Comparison of ENCODE assay signal across 8 cellular contexts in the genomic region with DNA sequence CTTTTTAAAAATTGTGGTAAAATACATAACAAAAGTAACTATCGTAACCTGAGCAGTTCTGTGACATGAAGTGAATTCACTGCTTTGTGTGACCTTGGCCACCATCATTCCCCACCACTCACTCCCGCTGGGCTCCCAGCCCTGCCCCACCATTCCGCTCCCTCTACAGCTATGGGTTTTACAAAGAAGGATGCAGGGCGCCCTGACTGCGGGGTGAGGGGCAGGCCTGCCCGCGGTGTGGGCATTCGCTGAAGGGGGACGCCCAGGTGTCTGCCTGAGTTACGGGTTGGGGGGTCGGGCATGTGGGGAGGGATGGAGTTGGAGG. TPM values are rescaled to one million over a fixed set of nuclear protein-coding genes. Genes with fewer than 3 reads are reported as not detected.
A peak's percentile ranks its signal among the peaks of the same experiment; 100 is the strongest.
DNase-seq lines count a peak whose midpoint lies in the region; ATAC-seq and TF ChIP-seq lines count a peak whose summit lies in the region.

A gene with protein sequence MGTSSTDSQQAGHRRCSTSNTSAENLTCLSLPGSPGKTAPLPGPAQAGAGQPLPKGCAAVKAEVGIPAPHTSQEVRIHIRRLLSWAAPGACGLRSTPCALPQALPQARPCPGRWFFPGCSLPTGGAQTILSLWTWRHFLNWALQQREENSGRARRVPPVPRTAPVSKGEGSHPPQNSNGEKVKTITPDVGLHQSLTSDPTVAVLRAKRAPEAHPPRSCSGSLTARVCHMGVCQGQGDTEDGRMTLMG (minus strand): TSS at position 38 of the 325 bp plus-strand sequence. CDS start 335 bp downstream, outside the sequence.

- no peak for DNase-seq in CD4-positive, alpha-beta T cell
- no peak for DNase-seq in choroid plexus epithelial cell (ENCODE audit: low read depth)
- DNase-seq in naive thymus-derived CD4-positive, alpha-beta T cell, result peak in 1 of 9 donors; percentile 52
- DNase-seq in NCI-H345 (lab: John Stamatoyannopoulos, UW), result no peak
- no peak for DNase-seq in SW480 (ENCODE audit: low spot score)
- DNase-seq in stimulated activated CD4-positive, alpha-beta T cell treated with anti-CD3 and anti-CD28 coated beads, Interleukin-15, amount 100 ng/mL, for 24 hours, result no peak

- H3K27ac Mint-ChIP-seq in CD4-positive, alpha-beta T cell, result peak within 1 kb of the TSS; percentile 98
- peak within 1 kb of the TSS; percentile 99 to 100 (median 99) for H3K27ac Mint-ChIP-seq in IgD-negative memory B cell
- H3K27ac Mint-ChIP-seq in naive thymus-derived CD4-positive, alpha-beta T cell, result peak within 1 kb of the TSS; percentile 96 to 100 (median 98)

- peaks cover 0 to 33% (median 0%) of the 10 kb centered on the region in 3 experiments for H3K36me3 ChIP-seq in naive thymus-derived CD4-positive, alpha-beta T cell (ENCODE audit: control insufficient read depth in 2 of 3, insufficient read depth in 3 of 3, low read length in 3 of 3)

- peaks cover 8% of the 10 kb centered on the region for H3K27me3 Mint-ChIP-seq in CD4-positive, alpha-beta T cell
- H3K27me3 Mint-ChIP-seq in IgD-negative memory B cell, result no peaks in the 10 kb centered on the region
- H3K27me3 Mint-ChIP-seq in naive thymus-derived CD4-positive, alpha-beta T cell, result no peaks in the 10 kb centered on the region

- peak within 1 kb of the TSS; percentile 94 for H3K27ac ChIP-seq in CD4-positive, alpha-beta T cell (ENCODE audit: low read depth, low read length)
- peak within 1 kb of the TSS; percentile 93 for H3K27ac ChIP-seq in naive thymus-derived CD4-positive, alpha-beta T cell (ENCODE audit: low read depth, low read length)

- peak within 1 kb of the TSS; percentile 95 for H3K4me3 Mint-ChIP-seq in CD4-positive, alpha-beta T cell
- peak within 1 kb of the TSS; percentile 94 to 98 (median 96) for H3K4me3 Mint-ChIP-seq in IgD-negative memory B cell
- H3K4me3 Mint-ChIP-seq in naive thymus-derived CD4-positive, alpha-beta T cell, result peak within 1 kb of the TSS; percentile 84 to 100 (median 96)

- H3K4me1 Mint-ChIP-seq in CD4-positive, alpha-beta T cell (ENCODE audit: low read depth), result peaks cover 22% of the 10 kb centered on the region
- peaks cover 2 to 13% (median 7%) of the 10 kb centered on the region in 3 donors for H3K4me1 Mint-ChIP-seq in IgD-negative memory B cell
- peaks cover 0 to 28% (median 18%) of the 10 kb centered on the region in 7 donors for H3K4me1 Mint-ChIP-seq in naive thymus-derived CD4-positive, alpha-beta T cell

- ATAC-seq in CD4-positive, alpha-beta T cell (ENCODE audit: poor library complexity), result no peak
- no peak for ATAC-seq in naive thymus-derived CD4-positive, alpha-beta T cell
- ATAC-seq in HG02623 (IDR thresholded peaks at IDR 0.05; ENCODE audit: unreplicated experiment), result no peak

- POLR2A ChIA-PET in CD4-positive, alpha-beta T cell (lab: Charles Lee), result interaction anchor here (1.1 to 4.2 kb wide), 3 partner anchors 12 to 372 kb away, joined by 3 to 135 read pairs (median 66); a partner anchor contains a TSS
- POLR2A ChIA-PET in naive thymus-derived CD4-positive, alpha-beta T cell (lab: Charles Lee), result interaction anchor here (0.6 to 6.0 kb wide), 5 partner anchors 8 to 568 kb away, joined by 3 to 89 read pairs (median 10); a partner anchor contains a TSS

- TF ChIP-seq CTCF in CD4-positive, alpha-beta T cell (IDR thresholded peaks at IDR 0.05), result no peak
- no peak for TF ChIP-seq CTCF in choroid plexus epithelial cell (conservative IDR thresholded peaks at IDR 0.05; ENCODE audit: low read depth, low read length)

- H3K4me3 ChIP-seq in choroid plexus epithelial cell (ENCODE audit: low read depth, low read length), result peak within 1 kb of the TSS; percentile 52
- peak within 1 kb of the TSS; percentile 71 for H3K4me3 ChIP-seq in naive thymus-derived CD4-positive, alpha-beta T cell (ENCODE audit: low read length)

- H3K9me3 Mint-ChIP-seq in CD4-positive, alpha-beta T cell, result no peaks in the 10 kb centered on the region
- H3K9me3 Mint-ChIP-seq in IgD-negative memory B cell, result no peaks in the 10 kb centered on the region
- H3K9me3 Mint-ChIP-seq in naive thymus-derived CD4-positive, alpha-beta T cell, result peaks cover 0 to 2% (median 0%) of the 10 kb centered on the region in 11 donors

- intact Hi-C loops in CD4-positive, alpha-beta T cell (cut with DNase I, micrococcal nuclease), result loop anchor here in 1 of 2 experiments (2.0 to 5.0 kb wide), 3 partner anchors 17 to 104 kb away; a partner anchor contains a TSS
- intact Hi-C loops in naive thymus-derived CD4-positive, alpha-beta T cell (cut with micrococcal nuclease), result loop anchor here (5.0 to 10.0 kb wide), 4 partner anchors 309 to 753 kb away; a partner anchor contains a TSS

- peaks cover 43% of the 10 kb centered on the region for H3K36me3 Mint-ChIP-seq in CD4-positive, alpha-beta T cell (ENCODE audit: low read depth)
- peaks cover 1% of the 10 kb centered on the region for H3K36me3 Mint-ChIP-seq in IgD-negative memory B cell
- peaks cover 0 to 3% (median 0%) of the 10 kb centered on the region in 5 donors for H3K36me3 Mint-ChIP-seq in naive thymus-derived CD4-positive, alpha-beta T cell

- H3K9me3 ChIP-seq in CD4-positive, alpha-beta T cell (ENCODE audit: control insufficient read depth, low read length), result no peaks in the 10 kb centered on the region
- H3K9me3 ChIP-seq in naive thymus-derived CD4-positive, alpha-beta T cell (ENCODE audit: control insufficient read depth in 2 of 3, low read length in 3 of 3), result no peaks in the 10 kb centered on the region

- CTCF ChIA-PET in CD4-positive, alpha-beta T cell (lab: Charles Lee), result interaction anchor here (1.3 kb wide), 1 partner anchor 11 kb away, joined by 4 read pairs; a partner anchor contains a TSS
- CTCF ChIA-PET in naive thymus-derived CD4-positive, alpha-beta T cell (lab: Charles Lee), result interaction anchor here (0.7 to 1.0 kb wide), 2 partner anchors 11 to 35 kb away, joined by 3 read pairs; no protein-coding TSS in a partner anchor

- H3K27me3 ChIP-seq in CD4-positive, alpha-beta T cell (ENCODE audit: control insufficient read depth, insufficient read depth, low read length), result no peaks in the 10 kb centered on the region
- H3K27me3 ChIP-seq in naive thymus-derived CD4-positive, alpha-beta T cell (ENCODE audit: control insufficient read depth in 2 of 2, insufficient read depth in 2 of 2, low read length in 2 of 2), result no peaks in the 10 kb centered on the region

- peaks cover 5 to 6% of the 10 kb centered on the region in 2 donors for H3K4me1 ChIP-seq in naive thymus-derived CD4-positive, alpha-beta T cell (ENCODE audit: control insufficient read depth in 2 of 2, insufficient read depth in 2 of 2, low read length in 2 of 2)

RNA-seq across cellular contexts. Expression of the gene that starts here (rescaled TPM):
- 1 to 10 TPM; 1.0 to 1.8 TPM for total RNA-seq in CD4-positive, alpha-beta T cell
- 6.2 TPM for polyA plus RNA-seq in IgD-negative memory B cell
- total RNA-seq in naive thymus-derived CD4-positive, alpha-beta T cell, result 1 to 10 TPM in 3 of 5 experiments, not detected in 2; 1.4 to 3.3 (median 2.8) TPM
- 1 to 10 TPM; 3.7 to 7.3 TPM for polyA plus RNA-seq in naive thymus-derived CD4-positive, alpha-beta T cell
